Comparison of ENCODE assay signal across 30 cellular contexts in genomic region chr20:48478806-48479550, GRCh38.
"Had no signal": no experiment of that assay in that cellular context is flagged by ENCODE, and none has a peak within 500 bp of the region (broad histone marks: within the 10 kb centered on the region; RNA-seq: fewer than 3 reads in every experiment).

No MANE protein-coding gene starts in this region.

- ATAC-seq: activated naive CD8-positive, alpha-beta T cell treated with anti-CD3 and anti-CD28 coated beads, Interleukin-2, amount 50 U/mL, for 24 hours; Panc1 had no signal

- H3K27ac ChIP-seq: brain microvascular endothelial cell, cardiac muscle cell, VCaP had no signal

- H3K4me3 ChIP-seq: cardiac muscle cell, MG63 had no signal

- H3K36me3 ChIP-seq: brain microvascular endothelial cell, cardiac muscle cell, MG63 had no signal

- H3K9me3 ChIP-seq: MG63 had no signal

- H3K27me3 ChIP-seq: cardiac muscle cell had no signal

- DNase-seq: activated B cell treated with CpG ODN at 0.5 μM for 24 hours; activated CD4-positive, alpha-beta memory T cell treated with anti-CD3 and anti-CD28 coated beads for 36 hours; activated CD4-positive, alpha-beta T cell treated with anti-CD3 and anti-CD28 coated beads for 4 hours; activated CD4-positive, alpha-beta T cell treated with anti-CD3 and anti-CD28 coated beads, Interleukin-2, amount 50 U/mL, for 1 hour; activated CD4-positive, CD25-positive, alpha-beta regulatory T cell treated with anti-CD3 and anti-CD28 coated beads, Interleukin-2, amount 50 U/mL, for 72 hours; activated CD8-positive, alpha-beta memory T cell treated with anti-CD3 and anti-CD28 coated beads, Interleukin-2, amount 50 U/mL, for 4 hours; activated effector memory CD4-positive, alpha-beta T cell treated with Interleukin-2 at 50 U/mL for 16 hours; activated naive CD4-positive, alpha-beta T cell treated with anti-CD3 and anti-CD28 coated beads, Interleukin-2, amount 10 ng/mL, durations not matched to agents 7 days and 5 days; activated naive CD8-positive, alpha-beta T cell treated with anti-CD3 and anti-CD28 coated beads, Interleukin-2, amount 50 U/mL, for 24 hours; activated T-cell treated with anti-CD3 and anti-CD28 coated beads for 4 hours; activated T-cell treated with anti-CD3 and anti-CD28 coated beads, Interleukin-2, amount 50 U/mL, for 48 hours; anterior cingulate cortex; brain microvascular endothelial cell; Kasumi-1; KG1; MG63; NCI-H1048; NCI-H1105 treated with DMSO at 0.1 percent for 48 hours; NCI-H1436; NCI-H1694; NCI-H2029; NCI-H345; NCI-H524 treated with DMSO at 0.1 percent for 48 hours; RPMI8226; SIG-M5; SW 1271; T-helper 9 cell had no signal
